In the genomic region with DNA sequence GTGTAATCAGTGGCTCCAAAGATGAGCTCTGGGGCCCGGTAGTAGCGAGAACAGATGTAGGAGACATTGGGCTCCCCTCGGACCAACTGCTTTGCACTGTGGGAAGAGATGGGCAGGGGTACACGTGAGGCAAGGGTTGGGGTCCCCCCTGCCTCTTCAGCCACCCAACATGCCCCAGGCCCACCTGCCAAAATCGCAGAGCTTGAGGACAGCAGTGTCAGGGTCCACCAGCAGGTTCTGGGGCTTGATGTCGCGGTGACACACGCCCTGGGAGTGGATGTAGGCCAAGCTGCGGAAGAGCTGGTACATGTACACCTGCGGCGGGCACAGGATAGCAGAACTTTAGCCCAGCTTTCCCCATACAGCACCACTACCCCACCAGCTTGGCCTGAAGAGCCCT, we compare ENCODE assay signal across 22 cellular contexts. TPM values are rescaled to one million over a fixed set of nuclear protein-coding genes. Genes with fewer than 3 reads are reported as not detected.
DNase-seq lines count a peak whose midpoint lies in the region; ATAC-seq, FAIRE-seq and TF ChIP-seq lines count a peak whose summit lies in the region.
"Had no signal": no experiment of that assay in that cellular context is flagged by ENCODE, and none has a peak within 500 bp of the region (broad histone marks: within the 10 kb centered on the region; RNA-seq: fewer than 3 reads in every experiment).

No MANE protein-coding gene starts in this region.

- intact Hi-C loops in HepG2 (cut with micrococcal nuclease; ENCODE audit: unreplicated experiment), result no loop called here
- intact Hi-C loops in right lobe of liver (cut with DNase I), result no loop called here
- intact Hi-C loops in stomach (cut with DNase I; ENCODE audit: low total_unique reads), result no loop called here

- H3K9ac ChIP-seq in HepG2 (ENCODE audit: insufficient read depth, low read depth, low read length), result no peak overlapping the region
- H3K9ac ChIP-seq: GM23248 had no signal

- DNase-seq in HepG2 (ENCODE audit: low spot score) (no peak), right lobe of liver (no peak), hepatocyte (ENCODE audit: low spot score) (peak; percentile 3), stomach (no peak), COLO668 (lab: John Stamatoyannopoulos, UW; ENCODE audit: unreplicated experiment) (no peak)
- DNase-seq: AML-193; C1 segment of cervical spinal cord; Caco-2; CD4-positive, alpha-beta memory T cell; GM23248; H7; Kasumi-1; NCI-H1092 treated with DMSO at 0.1 percent for 48 hours; NCI-H1436; NCI-H187; NCI-H2081 treated with DMSO at 0.1 percent for 48 hours; NCI-H2171; NCI-H226; NCI-H510A; NCI-H69; SHP77 treated with DMSO at 0.1 percent for 48 hours had no signal

- TF ChIP-seq POLR2A in HepG2 (IDR thresholded peaks at IDR 0.05; ENCODE audit: insufficient read depth in 1 of 2, low read depth in 2 of 2, low read length in 2 of 2), result no peak
- TF ChIP-seq POLR2A in right lobe of liver (IDR thresholded peaks at IDR 0.05), result no peak
- TF ChIP-seq POLR2A in stomach (IDR thresholded peaks at IDR 0.05), result no peak

- in situ Hi-C loops in HepG2 (cut with HindIII; ENCODE audit: extremely low pct_ligation_motif_present, low pct_unique_long_range_greater_than_20kb), result no loop called here

- ATAC-seq in HepG2, result no peak
- no peak for ATAC-seq in right lobe of liver

- WGBS in HepG2 (ENCODE audit: low lambda C conversion rate), result no CpG with 5 or more reads among the region's 11 CpGs
- WGBS in right lobe of liver (ENCODE audit: insufficient coverage, low coverage, low lambda C conversion rate, missing lambda C conversion rate), result no CpG with 5 or more reads among the region's 11 CpGs
- WGBS in hepatocyte (ENCODE audit: low lambda C conversion rate, missing lambda C conversion rate), result 98% methylated on average over 10 of the region's 11 CpGs
- WGBS in stomach, 5 donors, result 93 to 99% (median 95%) methylated on average over 10 to 11 of the region's 11 CpGs

- H2AFZ ChIP-seq in HepG2 (ENCODE audit: low read length), result no peak overlapping the region
- no peak overlapping the region for H2AFZ ChIP-seq in hepatocyte
- H2AFZ ChIP-seq: GM23248 had no signal

- H4K20me1 ChIP-seq in HepG2 (ENCODE audit: insufficient read depth, low read length), result no peaks in the 10 kb centered on the region
- H4K20me1 ChIP-seq in hepatocyte (ENCODE audit: insufficient read depth, poor library complexity, severe bottlenecking), result peaks cover 5% of the 10 kb centered on the region

- no peak for TF ChIP-seq RAD21 in HepG2 (CRISPR knock-in tag; IDR thresholded peaks at IDR 0.05)

- no peaks in the 10 kb centered on the region for H3K9me3 ChIP-seq in HepG2 (ENCODE audit: low read length)
- H3K9me3 ChIP-seq in right lobe of liver, result no peaks in the 10 kb centered on the region
- no peaks in the 10 kb centered on the region for H3K9me3 ChIP-seq in hepatocyte (ENCODE audit: low read depth)
- no peaks in the 10 kb centered on the region for H3K9me3 ChIP-seq in stomach
- H3K9me3 ChIP-seq: Caco-2 had no signal

- no peak for TF ChIP-seq CTCF in HepG2 (CRISPR knock-in tag; IDR thresholded peaks at IDR 0.05)
- no peak for TF ChIP-seq CTCF in right lobe of liver (IDR thresholded peaks at IDR 0.05)
- TF ChIP-seq CTCF in hepatocyte (IDR thresholded peaks at IDR 0.05; ENCODE audit: poor library complexity), result no peak
- no peak for TF ChIP-seq CTCF in stomach (IDR thresholded peaks at IDR 0.05)

- H3K79me2 ChIP-seq in HepG2 (ENCODE audit: insufficient read depth, low read length) (no peaks in the 10 kb centered on the region), hepatocyte (peaks cover 18% of the 10 kb centered on the region)

- H3K9me2 ChIP-seq in hepatocyte (replicated peaks; ENCODE audit: insufficient read depth), result no peaks in the 10 kb centered on the region

- BruUV-seq in HepG2 (replicated peaks; lab: Mats Ljungman, UMichigan), result no TSS peak

- POLR2A ChIA-PET in HepG2 (lab: Yijun Ruan, JAX), result interaction anchor here (1.7 to 4.0 kb wide), 2 partner anchors 9 to 14 kb away, joined by 7 to 21 read pairs; partner anchors contain the start of genes GSK3A and ZNF526

- H3K27ac ChIP-seq in HepG2 (ENCODE audit: extremely low read length, insufficient read depth, low read length), result no peak overlapping the region
- no peak overlapping the region for H3K27ac ChIP-seq in right lobe of liver
- H3K27ac ChIP-seq in hepatocyte, result peak overlapping the region; percentile 70
- H3K27ac ChIP-seq in stomach, result no peak overlapping the region
- H3K27ac ChIP-seq: GM23248 had no signal

- no peak for FAIRE-seq in HepG2 (lab: Jason Lieb, UNC)
- FAIRE-seq: G401.6 had no signal

- H3K4me1 ChIP-seq in HepG2 (ENCODE audit: insufficient read depth, low read length) (peaks cover 24% of the 10 kb centered on the region), right lobe of liver (no peaks in the 10 kb centered on the region), hepatocyte (ENCODE audit: insufficient read depth) (no peaks in the 10 kb centered on the region), stomach (peaks cover 0 to 21% (median 12%) of the 10 kb centered on the region in 4 donors)

- H3K36me3 ChIP-seq in HepG2 (replicated peaks in 1 of 2; ENCODE audit: control insufficient read depth in 1 of 2, insufficient read depth in 2 of 2, low read length in 2 of 2) (peaks cover 24 to 67% of the 10 kb centered on the region in 2 experiments; a peak in 4 of 5 replicates), right lobe of liver (peaks cover 0 to 69% (median 32%) of the 10 kb centered on the region in 4 donors), hepatocyte (replicated peaks; ENCODE audit: insufficient read depth, low read depth) (no peaks in the 10 kb centered on the region), stomach (peaks cover 70 to 96% (median 88%) of the 10 kb centered on the region in 4 donors)

- TF ChIP-seq EP300 in HepG2 (IDR thresholded peaks at IDR 0.05; ENCODE audit: low read depth in 2 of 2, low read length in 2 of 2) (no peak), HepG2 (CRISPR knock-in tag; IDR thresholded peaks at IDR 0.05; ENCODE audit: borderline replicate concordance) (no peak), stomach (IDR thresholded peaks at IDR 0.05) (no peak)

- H3K4me2 ChIP-seq in HepG2 (ENCODE audit: low read depth, low read length) (no peak overlapping the region), hepatocyte (no peak overlapping the region)

- no peaks in the 10 kb centered on the region for H3K27me3 ChIP-seq in HepG2 (ENCODE audit: control insufficient read depth in 1 of 2, insufficient read depth in 2 of 2, low read length in 2 of 2)
- H3K27me3 ChIP-seq in right lobe of liver, result no peaks in the 10 kb centered on the region
- no peaks in the 10 kb centered on the region for H3K27me3 ChIP-seq in hepatocyte
- H3K27me3 ChIP-seq in stomach, result no peaks in the 10 kb centered on the region

- CTCF ChIA-PET in HepG2 (lab: Yijun Ruan, JAX; ENCODE audit: low intra/inter-chr PET ratio, low total read pairs), result no interaction called here

- no peak overlapping the region for H3K4me3 ChIP-seq in HepG2 (replicated peaks in 1 of 3; ENCODE audit: insufficient read depth in 1 of 3, low read depth in 2 of 3, low read length in 3 of 3)
- H3K4me3 ChIP-seq in right lobe of liver, result no peak overlapping the region
- no peak overlapping the region for H3K4me3 ChIP-seq in hepatocyte
- H3K4me3 ChIP-seq in stomach, result no peak overlapping the region
- H3K4me3 ChIP-seq: GM23248 had no signal

RNA-seq across cellular contexts. Expression of gene GSK3A, which starts 8.0 kb away (rescaled TPM):
- total RNA-seq in HepG2 (2016; rRNA removed; fragmentation: Illumina TruSeq; extraction: Trizol), result 14.8 and 16.9 TPM in 2 replicates
- total RNA-seq in HepG2 (2016; cell fraction: cytosol; rRNA removed; fragmentation: Illumina TruSeq; extraction: Trizol; ENCODE audit: low read depth), result 16.1 and 22.9 TPM in 2 replicates
- 11.4 and 17.4 TPM in 2 replicates for total RNA-seq in HepG2 (2016; cell fraction: insoluble cytoplasmic fraction; rRNA removed; fragmentation: Illumina TruSeq; extraction: Trizol)
- total RNA-seq in HepG2 (2016; cell fraction: membrane; rRNA removed; fragmentation: Illumina TruSeq; extraction: Trizol), result 31.4 and 34.4 TPM in 2 replicates
- total RNA-seq in HepG2 (2016; cell fraction: nucleus; rRNA removed; fragmentation: Illumina TruSeq; extraction: Trizol), result 9.7 and 11.2 TPM in 2 replicates
- 52.5 and 56.5 TPM in 2 replicates for polyA plus RNA-seq in HepG2 (2011; rRNA removed)
- 33.8 and 36.7 TPM in 2 replicates for polyA plus RNA-seq in HepG2 (2011; cell fraction: cytosol; rRNA removed)
- 33.5 and 34.5 TPM in 2 replicates for polyA plus RNA-seq in HepG2 (2011; cell fraction: nucleus; rRNA removed)
- 25.2 and 25.7 TPM in 2 replicates for polyA plus RNA-seq in HepG2 (2012)
- polyA plus RNA-seq in HepG2 (2016; cell fraction: cytosol; fragmentation: Illumina TruSeq; extraction: Trizol; ENCODE audit: low read depth), result 41.6 and 46.1 TPM in 2 replicates
- 45.9 and 55.0 TPM in 2 replicates for polyA plus RNA-seq in HepG2 (2016; cell fraction: insoluble cytoplasmic fraction; fragmentation: Illumina TruSeq; extraction: Trizol; ENCODE audit: low read depth)
- polyA plus RNA-seq in HepG2 (2016; cell fraction: membrane; fragmentation: Illumina TruSeq; extraction: Trizol; ENCODE audit: low read depth), result 67.9 and 73.5 TPM in 2 replicates
- polyA plus RNA-seq in HepG2 (2016; cell fraction: nucleus; fragmentation: Illumina TruSeq; extraction: Trizol; ENCODE audit: insufficient read depth, low read depth), result 44.2 and 47.7 TPM in 2 replicates
- polyA minus RNA-seq in HepG2 (2011; rRNA and poly(A)+ RNA removed; ENCODE audit: low replicate concordance), result 34.3 and 51.6 TPM in 2 replicates
- polyA minus RNA-seq in HepG2 (2011; cell fraction: cytosol; rRNA and poly(A)+ RNA removed), result 9.1 and 14.1 TPM in 2 replicates
- 5.2 and 6.8 TPM in 2 replicates for polyA minus RNA-seq in HepG2 (2011; cell fraction: nucleus; rRNA and poly(A)+ RNA removed)
- total RNA-seq in right lobe of liver, result 10 to 100 TPM; 12.3 to 14.8 (median 13.5) TPM
- 31.2 and 32.2 TPM in 2 replicates for total RNA-seq in hepatocyte
- 36.6 and 38.8 TPM in 2 replicates for polyA plus RNA-seq in hepatocyte
- 10 to 100 TPM in 4 of 5 donors, 1 to 10 TPM in 1; 5.8 to 77.2 (median 22.6) TPM for total RNA-seq in stomach
- 10 to 100 TPM; 25.5 to 40.8 (median 35.0) TPM for polyA plus RNA-seq in stomach

RNA-seq across cellular contexts. Expression of gene ZNF526, which starts 14.3 kb away (rescaled TPM):
- total RNA-seq in HepG2 (2016; rRNA removed; fragmentation: Illumina TruSeq; extraction: Trizol) (8.4 and 8.5 TPM in 2 replicates), right lobe of liver (1 to 10 TPM; 1.9 to 3.9 (median 3.4) TPM), hepatocyte (4.9 and 5.1 TPM in 2 replicates), stomach (10 to 100 TPM in 2 of 5 donors, 1 to 10 TPM in 3; 4.7 to 12.0 (median 6.8) TPM)
- 3.2 and 4.1 TPM in 2 replicates for total RNA-seq in HepG2 (2016; cell fraction: cytosol; rRNA removed; fragmentation: Illumina TruSeq; extraction: Trizol; ENCODE audit: low read depth)
- total RNA-seq in HepG2 (2016; cell fraction: insoluble cytoplasmic fraction; rRNA removed; fragmentation: Illumina TruSeq; extraction: Trizol), result 7.8 and 8.2 TPM in 2 replicates
- 7.8 and 8.0 TPM in 2 replicates for total RNA-seq in HepG2 (2016; cell fraction: membrane; rRNA removed; fragmentation: Illumina TruSeq; extraction: Trizol)
- 5.4 and 6.6 TPM in 2 replicates for total RNA-seq in HepG2 (2016; cell fraction: nucleus; rRNA removed; fragmentation: Illumina TruSeq; extraction: Trizol)
- polyA plus RNA-seq in HepG2 (2011; rRNA removed) (3.3 and 4.3 TPM in 2 replicates), hepatocyte (8.6 and 9.7 TPM in 2 replicates), stomach (1 to 10 TPM; 2.4 to 3.7 (median 3.2) TPM)
- polyA plus RNA-seq in HepG2 (2011; cell fraction: cytosol; rRNA removed), result 1.6 and 1.7 TPM in 2 replicates
- 6.8 and 7.0 TPM in 2 replicates for polyA plus RNA-seq in HepG2 (2011; cell fraction: nucleus; rRNA removed)
- 4.9 and 5.8 TPM in 2 replicates for polyA plus RNA-seq in HepG2 (2012)
- 0.61 and 0.84 TPM in 2 replicates for polyA plus RNA-seq in HepG2 (2016; cell fraction: cytosol; fragmentation: Illumina TruSeq; extraction: Trizol; ENCODE audit: low read depth)
- 3.0 and 6.6 TPM in 2 replicates for polyA plus RNA-seq in HepG2 (2016; cell fraction: insoluble cytoplasmic fraction; fragmentation: Illumina TruSeq; extraction: Trizol; ENCODE audit: low read depth)
- 1.2 and 1.8 TPM in 2 replicates for polyA plus RNA-seq in HepG2 (2016; cell fraction: membrane; fragmentation: Illumina TruSeq; extraction: Trizol; ENCODE audit: low read depth)
- polyA plus RNA-seq in HepG2 (2016; cell fraction: nucleus; fragmentation: Illumina TruSeq; extraction: Trizol; ENCODE audit: insufficient read depth, low read depth), result 4.9 and 6.7 TPM in 2 replicates
- 12.7 and 19.4 TPM in 2 replicates for polyA minus RNA-seq in HepG2 (2011; rRNA and poly(A)+ RNA removed; ENCODE audit: low replicate concordance)
- polyA minus RNA-seq in HepG2 (2011; cell fraction: cytosol; rRNA and poly(A)+ RNA removed), result 2.9 and 4.0 TPM in 2 replicates
- 8.8 and 9.3 TPM in 2 replicates for polyA minus RNA-seq in HepG2 (2011; cell fraction: nucleus; rRNA and poly(A)+ RNA removed)

RNA-seq across cellular contexts. Expression of gene DEDD2, which starts 16.9 kb away (rescaled TPM):
- total RNA-seq in HepG2 (2016; rRNA removed; fragmentation: Illumina TruSeq; extraction: Trizol) (14.7 and 19.2 TPM in 2 replicates), right lobe of liver (10 to 100 TPM in 5 of 6 experiments, 1 to 10 TPM in 1; 8.1 to 18.0 (median 15.0) TPM), hepatocyte (34.2 and 38.6 TPM in 2 replicates), stomach (100 to 1,000 TPM in 1 of 5 donors, 10 to 100 TPM in 4; 16.7 to 195 (median 43.8) TPM)
- 9.6 and 10.0 TPM in 2 replicates for total RNA-seq in HepG2 (2016; cell fraction: cytosol; rRNA removed; fragmentation: Illumina TruSeq; extraction: Trizol; ENCODE audit: low read depth)
- total RNA-seq in HepG2 (2016; cell fraction: insoluble cytoplasmic fraction; rRNA removed; fragmentation: Illumina TruSeq; extraction: Trizol), result 16.1 and 18.5 TPM in 2 replicates
- 27.2 and 29.6 TPM in 2 replicates for total RNA-seq in HepG2 (2016; cell fraction: membrane; rRNA removed; fragmentation: Illumina TruSeq; extraction: Trizol)
- total RNA-seq in HepG2 (2016; cell fraction: nucleus; rRNA removed; fragmentation: Illumina TruSeq; extraction: Trizol), result 6.8 and 8.3 TPM in 2 replicates
- polyA plus RNA-seq in HepG2 (2011; rRNA removed) (24.7 and 26.1 TPM in 2 replicates), hepatocyte (37.8 and 38.6 TPM in 2 replicates), stomach (10 to 100 TPM; 20.8 to 35.9 (median 22.0) TPM)
- polyA plus RNA-seq in HepG2 (2011; cell fraction: cytosol; rRNA removed), result 25.5 and 32.8 TPM in 2 replicates
- polyA plus RNA-seq in HepG2 (2011; cell fraction: nucleus; rRNA removed), result 26.7 and 26.8 TPM in 2 replicates
- polyA plus RNA-seq in HepG2 (2012), result 11.1 and 19.5 TPM in 2 replicates
- 10.7 and 11.1 TPM in 2 replicates for polyA plus RNA-seq in HepG2 (2016; cell fraction: cytosol; fragmentation: Illumina TruSeq; extraction: Trizol; ENCODE audit: low read depth)
- polyA plus RNA-seq in HepG2 (2016; cell fraction: insoluble cytoplasmic fraction; fragmentation: Illumina TruSeq; extraction: Trizol; ENCODE audit: low read depth), result 19.2 and 19.5 TPM in 2 replicates
- 23.2 and 25.7 TPM in 2 replicates for polyA plus RNA-seq in HepG2 (2016; cell fraction: membrane; fragmentation: Illumina TruSeq; extraction: Trizol; ENCODE audit: low read depth)
- 16.9 and 21.4 TPM in 2 replicates for polyA plus RNA-seq in HepG2 (2016; cell fraction: nucleus; fragmentation: Illumina TruSeq; extraction: Trizol; ENCODE audit: insufficient read depth, low read depth)
- 15.6 and 26.0 TPM in 2 replicates for polyA minus RNA-seq in HepG2 (2011; rRNA and poly(A)+ RNA removed; ENCODE audit: low replicate concordance)
- polyA minus RNA-seq in HepG2 (2011; cell fraction: cytosol; rRNA and poly(A)+ RNA removed), result 6.8 and 8.3 TPM in 2 replicates
- polyA minus RNA-seq in HepG2 (2011; cell fraction: nucleus; rRNA and poly(A)+ RNA removed), result 5.0 and 7.2 TPM in 2 replicates

RNA-seq across cellular contexts. Expression of gene ERF, which starts 20.6 kb away (rescaled TPM):
- total RNA-seq in HepG2 (2016; rRNA removed; fragmentation: Illumina TruSeq; extraction: Trizol) (43.2 and 67.1 TPM in 2 replicates), right lobe of liver (10 to 100 TPM; 15.4 to 35.7 (median 30.5) TPM), hepatocyte (32.6 and 47.1 TPM in 2 replicates), stomach (100 to 1,000 TPM in 1 of 5 donors, 10 to 100 TPM in 4; 11.6 to 118 (median 40.6) TPM)
- 54.9 and 66.8 TPM in 2 replicates for total RNA-seq in HepG2 (2016; cell fraction: cytosol; rRNA removed; fragmentation: Illumina TruSeq; extraction: Trizol; ENCODE audit: low read depth)
- 35.3 and 68.2 TPM in 2 replicates for total RNA-seq in HepG2 (2016; cell fraction: insoluble cytoplasmic fraction; rRNA removed; fragmentation: Illumina TruSeq; extraction: Trizol)
- total RNA-seq in HepG2 (2016; cell fraction: membrane; rRNA removed; fragmentation: Illumina TruSeq; extraction: Trizol), result 104 and 115 TPM in 2 replicates
- 31.2 and 38.3 TPM in 2 replicates for total RNA-seq in HepG2 (2016; cell fraction: nucleus; rRNA removed; fragmentation: Illumina TruSeq; extraction: Trizol)
- polyA plus RNA-seq in HepG2 (2011; rRNA removed) (62.5 and 69.9 TPM in 2 replicates), hepatocyte (20.4 and 24.4 TPM in 2 replicates), stomach (10 to 100 TPM; 12.9 to 36.5 (median 16.3) TPM)
- polyA plus RNA-seq in HepG2 (2011; cell fraction: cytosol; rRNA removed), result 36.9 and 45.9 TPM in 2 replicates
- polyA plus RNA-seq in HepG2 (2011; cell fraction: nucleus; rRNA removed), result 109 and 170 TPM in 2 replicates
- polyA plus RNA-seq in HepG2 (2012), result 38.4 and 44.3 TPM in 2 replicates
- 30.4 TPM in 2 replicates for polyA plus RNA-seq in HepG2 (2016; cell fraction: cytosol; fragmentation: Illumina TruSeq; extraction: Trizol; ENCODE audit: low read depth)
- 56.4 and 79.4 TPM in 2 replicates for polyA plus RNA-seq in HepG2 (2016; cell fraction: insoluble cytoplasmic fraction; fragmentation: Illumina TruSeq; extraction: Trizol; ENCODE audit: low read depth)
- polyA plus RNA-seq in HepG2 (2016; cell fraction: membrane; fragmentation: Illumina TruSeq; extraction: Trizol; ENCODE audit: low read depth), result 55.2 and 69.1 TPM in 2 replicates
- polyA plus RNA-seq in HepG2 (2016; cell fraction: nucleus; fragmentation: Illumina TruSeq; extraction: Trizol; ENCODE audit: insufficient read depth, low read depth), result 77.4 and 89.7 TPM in 2 replicates
- polyA minus RNA-seq in HepG2 (2011; rRNA and poly(A)+ RNA removed; ENCODE audit: low replicate concordance), result 39.2 and 85.5 TPM in 2 replicates
- polyA minus RNA-seq in HepG2 (2011; cell fraction: cytosol; rRNA and poly(A)+ RNA removed), result 38.3 and 50.2 TPM in 2 replicates
- 40.9 and 56.5 TPM in 2 replicates for polyA minus RNA-seq in HepG2 (2011; cell fraction: nucleus; rRNA and poly(A)+ RNA removed)

RNA-seq across cellular contexts. Expression of gene CIC, which starts 34.7 kb away (rescaled TPM):
- total RNA-seq in HepG2 (2016; rRNA removed; fragmentation: Illumina TruSeq; extraction: Trizol), result 5.4 and 8.0 TPM in 2 replicates
- 1.5 and 1.8 TPM in 2 replicates for total RNA-seq in HepG2 (2016; cell fraction: cytosol; rRNA removed; fragmentation: Illumina TruSeq; extraction: Trizol; ENCODE audit: low read depth)
- 5.2 and 7.8 TPM in 2 replicates for total RNA-seq in HepG2 (2016; cell fraction: insoluble cytoplasmic fraction; rRNA removed; fragmentation: Illumina TruSeq; extraction: Trizol)
- total RNA-seq in HepG2 (2016; cell fraction: membrane; rRNA removed; fragmentation: Illumina TruSeq; extraction: Trizol), result 4.6 and 4.9 TPM in 2 replicates
- total RNA-seq in HepG2 (2016; cell fraction: nucleus; rRNA removed; fragmentation: Illumina TruSeq; extraction: Trizol), result 10.4 and 12.3 TPM in 2 replicates
- polyA plus RNA-seq in HepG2 (2011; rRNA removed), result 5.9 and 8.3 TPM in 2 replicates
- polyA plus RNA-seq in HepG2 (2011; cell fraction: cytosol; rRNA removed), result 3.3 and 5.6 TPM in 2 replicates
- 60.6 and 75.8 TPM in 2 replicates for polyA plus RNA-seq in HepG2 (2011; cell fraction: nucleus; rRNA removed)
- 17.6 and 25.1 TPM in 2 replicates for polyA plus RNA-seq in HepG2 (2012)
- polyA plus RNA-seq in HepG2 (2016; cell fraction: cytosol; fragmentation: Illumina TruSeq; extraction: Trizol; ENCODE audit: low read depth), result 1.7 and 1.9 TPM in 2 replicates
- 10.1 and 16.9 TPM in 2 replicates for polyA plus RNA-seq in HepG2 (2016; cell fraction: insoluble cytoplasmic fraction; fragmentation: Illumina TruSeq; extraction: Trizol; ENCODE audit: low read depth)
- polyA plus RNA-seq in HepG2 (2016; cell fraction: membrane; fragmentation: Illumina TruSeq; extraction: Trizol; ENCODE audit: low read depth), result 5.7 and 6.0 TPM in 2 replicates
- 61.0 and 65.4 TPM in 2 replicates for polyA plus RNA-seq in HepG2 (2016; cell fraction: nucleus; fragmentation: Illumina TruSeq; extraction: Trizol; ENCODE audit: insufficient read depth, low read depth)
- 3.6 and 7.9 TPM in 2 replicates for polyA minus RNA-seq in HepG2 (2011; rRNA and poly(A)+ RNA removed; ENCODE audit: low replicate concordance)
- polyA minus RNA-seq in HepG2 (2011; cell fraction: cytosol; rRNA and poly(A)+ RNA removed), result 9.1 and 10.8 TPM in 2 replicates
- 14.7 and 15.5 TPM in 2 replicates for polyA minus RNA-seq in HepG2 (2011; cell fraction: nucleus; rRNA and poly(A)+ RNA removed)
- total RNA-seq in right lobe of liver, result 10 to 100 TPM; 19.9 to 53.6 (median 35.2) TPM
- total RNA-seq in hepatocyte, result 14.3 and 17.4 TPM in 2 replicates
- polyA plus RNA-seq in hepatocyte, result 19.3 and 23.2 TPM in 2 replicates
- 10 to 100 TPM; 19.8 to 60.3 (median 39.1) TPM for total RNA-seq in stomach
- polyA plus RNA-seq in stomach, result 10 to 100 TPM; 15.4 to 31.8 (median 21.5) TPM
